In genomic region chr1:155324041-155324716, GRCh38 we compare ENCODE assay signal across 8 cellular contexts. TPM values are rescaled to one million over a fixed set of nuclear protein-coding genes. Genes with fewer than 3 reads are reported as not detected.
A peak's percentile ranks its signal among the peaks of the same experiment; 100 is the strongest.
DNase-seq lines count a peak whose midpoint lies in the region; ATAC-seq and TF ChIP-seq lines count a peak whose summit lies in the region.

No MANE protein-coding gene starts in this region.

- peak overlapping the region; percentile 98 for H3K4me3 ChIP-seq in H7 (ENCODE audit: insufficient read depth, low read depth, low read length)
- H3K4me3 ChIP-seq in MG63, result peak overlapping the region; percentile 79
- H3K4me3 ChIP-seq in neural cell (ENCODE audit: low read length), result peak overlapping the region; percentile 90

- H3K36me3 ChIP-seq in H7 (replicated peaks; ENCODE audit: control insufficient read depth, insufficient read depth, low read length) (peaks cover 13% of the 10 kb centered on the region), MG63 (peaks cover 39% of the 10 kb centered on the region), neural cell (ENCODE audit: insufficient read depth, low read length) (peaks cover 4% of the 10 kb centered on the region)

- peak overlapping the region; percentile 89 to 91 for H3K27ac Mint-ChIP-seq in stimulated activated naive CD8-positive, alpha-beta T cell treated with anti-CD3 and anti-CD28 coated beads, Interleukin-15, amount 100 ng/mL, for 72 hours

- ATAC-seq in stimulated activated naive CD8-positive, alpha-beta T cell treated with anti-CD3 and anti-CD28 coated beads, Interleukin-15, amount 100 ng/mL, for 72 hours, result peak; percentile 84

- no peaks in the 10 kb centered on the region for H3K27me3 Mint-ChIP-seq in stimulated activated naive CD8-positive, alpha-beta T cell treated with anti-CD3 and anti-CD28 coated beads, Interleukin-15, amount 100 ng/mL, for 72 hours

- peak overlapping the region; percentile 99 for H3K4me2 ChIP-seq in neural cell (ENCODE audit: low read length)

- no peak for TF ChIP-seq CTCF in neural cell (IDR thresholded peaks at IDR 0.05; ENCODE audit: poor library complexity, severe bottlenecking)

- H3K4me3 Mint-ChIP-seq in stimulated activated naive CD8-positive, alpha-beta T cell treated with anti-CD3 and anti-CD28 coated beads, Interleukin-15, amount 100 ng/mL, for 72 hours, result peak overlapping the region; percentile 90

- peaks cover 14% of the 10 kb centered on the region for H3K27me3 ChIP-seq in H7 (ENCODE audit: control insufficient read depth, insufficient read depth, low read length)
- H3K27me3 ChIP-seq in MG63, result no peaks in the 10 kb centered on the region
- no peaks in the 10 kb centered on the region for H3K27me3 ChIP-seq in neural cell (ENCODE audit: insufficient read depth, low read depth, low read length)

- H3K9ac ChIP-seq in neural cell (ENCODE audit: low read length), result peak overlapping the region; percentile 91

- no peak for TF ChIP-seq EP300 in neural cell (conservative IDR thresholded peaks at IDR 0.05; ENCODE audit: poor library complexity, severe bottlenecking)

- no peaks in the 10 kb centered on the region for H3K9me3 ChIP-seq in MG63
- no peaks in the 10 kb centered on the region for H3K9me3 ChIP-seq in neural cell (ENCODE audit: low read length)

- H3K79me2 ChIP-seq in neural cell (replicated peaks; ENCODE audit: insufficient read depth, low read length), result peaks cover 28% of the 10 kb centered on the region

- no peaks in the 10 kb centered on the region for H3K9me3 Mint-ChIP-seq in stimulated activated naive CD8-positive, alpha-beta T cell treated with anti-CD3 and anti-CD28 coated beads, Interleukin-15, amount 100 ng/mL, for 72 hours

- DNase-seq in EL (peak; percentile 99), H7 (peak; percentile 99), MG63 (peak; percentile 99), SHP77 (lab: John Stamatoyannopoulos, UW) (peak; percentile 98 to 99), activated gamma-delta T cell (lab: John Stamatoyannopoulos, UW) (peak; percentile 71), fibroblast of the conjunctiva (ENCODE audit: low read depth) (peak; percentile 95)
- peak; percentile 89 to 92 for DNase-seq in stimulated activated naive CD8-positive, alpha-beta T cell treated with anti-CD3 and anti-CD28 coated beads, Interleukin-15, amount 100 ng/mL, for 72 hours

- peak overlapping the region; percentile 34 for H3K27ac ChIP-seq in neural cell (ENCODE audit: low read length)

- no peak for TF ChIP-seq RAD21 in neural cell (conservative IDR thresholded peaks at IDR 0.05)

- peaks cover 64% of the 10 kb centered on the region for H3K4me1 Mint-ChIP-seq in stimulated activated naive CD8-positive, alpha-beta T cell treated with anti-CD3 and anti-CD28 coated beads, Interleukin-15, amount 100 ng/mL, for 72 hours

- H2AFZ ChIP-seq in neural cell (ENCODE audit: low read depth, low read length), result no peak overlapping the region

- H4K20me1 ChIP-seq in neural cell (ENCODE audit: insufficient read depth), result peaks cover 7% of the 10 kb centered on the region

- H3F3A ChIP-seq in neural cell (ENCODE audit: insufficient read depth, low read length, poor library complexity, severe bottlenecking), result no peaks in the 10 kb centered on the region

- no peaks in the 10 kb centered on the region for H3K9me2 ChIP-seq in neural cell (ENCODE audit: insufficient read depth, low read length)

TF ChIP-seq in neural cell, 6 proteins besides CTCF, POLR2A, EP300 and RAD21:
- TF ChIP-seq MXI1 (conservative IDR thresholded peaks at IDR 0.05; ENCODE audit: poor library complexity, severe bottlenecking), result peak; percentile 46
- TF ChIP-seq SMC3 (conservative IDR thresholded peaks at IDR 0.05; ENCODE audit: poor library complexity), result no peak
- TF ChIP-seq TAF1 (IDR thresholded peaks at IDR 0.05; ENCODE audit: low read depth), result no peak
- TF ChIP-seq EZH2 (IDR thresholded peaks at IDR 0.05; ENCODE audit: borderline replicate concordance, insufficient read depth, low read length, poor library complexity, severe bottlenecking), result no peak
- no peak for TF ChIP-seq REST (IDR thresholded peaks at IDR 0.05; ENCODE audit: borderline replicate concordance)
- TF ChIP-seq POLR2AphosphoS5 (IDR thresholded peaks at IDR 0.05), result peak; percentile 36
TF ChIP-seq in neural cell: peak in this region for 2.

RNA-seq across cellular contexts. Expression of gene RUSC1, which starts 3.5 kb away (rescaled TPM):
- total RNA-seq in H7 (2014; rRNA removed; shearing (Covaris generic)), result 85.2 and 93.8 TPM in 2 replicates
- total RNA-seq in MG63 (2014; rRNA removed; shearing (Covaris generic); ENCODE audit: low replicate concordance), result 22.9 and 27.0 TPM in 2 replicates
- polyA plus RNA-seq in neural cell, result 45.7 and 58.1 TPM in 2 replicates
- 36.9 and 38.5 TPM in 2 replicates for polyA minus RNA-seq in neural cell

RNA-seq across cellular contexts. Expression of gene FDPS, which starts 15.5 kb away (rescaled TPM):
- 309 and 339 TPM in 2 replicates for total RNA-seq in H7 (2014; rRNA removed; shearing (Covaris generic))
- 267 and 286 TPM in 2 replicates for total RNA-seq in MG63 (2014; rRNA removed; shearing (Covaris generic); ENCODE audit: low replicate concordance)
- 235 and 257 TPM in 2 replicates for polyA plus RNA-seq in neural cell
- 109 and 116 TPM in 2 replicates for polyA minus RNA-seq in neural cell

RNA-seq across cellular contexts. Expression of gene PKLR, which starts 22.9 kb away (rescaled TPM):
- total RNA-seq in H7 (2014; rRNA removed; shearing (Covaris generic)), result 1.00 and 2.2 TPM in 2 replicates
- not detected in 2 replicates for total RNA-seq in MG63 (2014; rRNA removed; shearing (Covaris generic); ENCODE audit: low replicate concordance)
- not detected in 2 replicates for polyA plus RNA-seq in neural cell
- polyA minus RNA-seq in neural cell, result not detected in 2 replicates

RNA-seq across cellular contexts. Expression of gene HCN3, which starts 46.9 kb away (rescaled TPM):
- 5.1 and 7.7 TPM in 2 replicates for total RNA-seq in H7 (2014; rRNA removed; shearing (Covaris generic))
- total RNA-seq in MG63 (2014; rRNA removed; shearing (Covaris generic); ENCODE audit: low replicate concordance), result 0.10 and 1.2 TPM in 2 replicates
- 53.2 and 53.4 TPM in 2 replicates for polyA plus RNA-seq in neural cell
- 27.2 and 28.7 TPM in 2 replicates for polyA minus RNA-seq in neural cell

RNA-seq across cellular contexts. Expression of gene CLK2, which starts 50.9 kb away (rescaled TPM):
- total RNA-seq in H7 (2014; rRNA removed; shearing (Covaris generic)), result 38.7 and 48.6 TPM in 2 replicates
- 21.8 and 28.3 TPM in 2 replicates for total RNA-seq in MG63 (2014; rRNA removed; shearing (Covaris generic); ENCODE audit: low replicate concordance)
- 44.4 and 57.7 TPM in 2 replicates for polyA plus RNA-seq in neural cell
- polyA minus RNA-seq in neural cell, result 35.1 and 39.0 TPM in 2 replicates

Comparison
In these comparisons a context has a peak if more than half of its experiments do, and no peak if none do; other contexts are left out.
1. Peak in every context shown above with its lines: DNase-seq, ATAC-seq, H3K4me3 ChIP-seq and H3K27ac ChIP-seq.